Comparison of ENCODE assay signal across 1 cellular context in the genomic region with DNA sequence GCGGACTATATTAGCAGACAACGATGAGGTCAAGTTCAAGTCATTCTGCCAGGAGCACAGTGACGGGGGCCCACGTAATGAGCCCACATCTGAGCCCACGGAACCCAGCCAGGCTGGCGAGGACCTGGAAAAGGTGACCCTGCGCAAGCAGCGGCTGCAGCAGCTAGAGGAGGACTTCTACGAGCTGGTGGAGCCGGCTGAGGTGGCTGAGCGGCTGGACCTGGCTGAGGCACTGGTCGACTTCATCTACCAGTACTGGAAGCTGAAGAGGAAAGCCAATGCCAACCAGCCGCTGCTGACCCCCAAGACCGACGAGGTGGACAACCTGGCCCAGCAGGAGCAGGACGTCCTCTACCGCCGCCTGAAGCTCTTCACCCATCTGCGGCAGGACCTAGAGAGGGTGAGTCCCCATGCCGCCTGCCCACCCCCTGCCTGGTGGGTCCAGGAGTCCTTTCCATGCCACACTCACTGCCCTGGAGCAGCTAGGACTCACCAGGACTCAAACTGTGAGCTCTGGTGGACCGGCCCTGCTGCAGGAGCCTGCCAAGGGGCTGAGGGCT.
TF ChIP-seq lines count a peak whose summit lies in the region.

No MANE protein-coding gene starts in this region.

TF ChIP-seq in IMR-90, 13 proteins besides CTCF, POLR2A, EP300 and RAD21 (continued from another document):
- TF ChIP-seq SMC3 (IDR thresholded peaks at IDR 0.05; ENCODE audit: low read depth, low read length) (no peak), CEBPB (IDR thresholded peaks at IDR 0.05; ENCODE audit: low read depth, low read length) (no peak), MAFK (IDR thresholded peaks at IDR 0.05; ENCODE audit: low read depth, low read length) (no peak), RFX5 (IDR thresholded peaks at IDR 0.05; ENCODE audit: low read depth, low read length) (no peak), RCOR1 (IDR thresholded peaks at IDR 0.05; ENCODE audit: insufficient replicate concordance, low read length) (no peak), MAZ (IDR thresholded peaks at IDR 0.05; ENCODE audit: borderline replicate concordance, low read depth, low read length) (no peak), NFE2L2 (IDR thresholded peaks at IDR 0.05; ENCODE audit: low read depth, low read length) (no peak), FOS (IDR thresholded peaks at IDR 0.05; ENCODE audit: low read depth, low read length) (no peak)
- TF ChIP-seq, protein P1, sequence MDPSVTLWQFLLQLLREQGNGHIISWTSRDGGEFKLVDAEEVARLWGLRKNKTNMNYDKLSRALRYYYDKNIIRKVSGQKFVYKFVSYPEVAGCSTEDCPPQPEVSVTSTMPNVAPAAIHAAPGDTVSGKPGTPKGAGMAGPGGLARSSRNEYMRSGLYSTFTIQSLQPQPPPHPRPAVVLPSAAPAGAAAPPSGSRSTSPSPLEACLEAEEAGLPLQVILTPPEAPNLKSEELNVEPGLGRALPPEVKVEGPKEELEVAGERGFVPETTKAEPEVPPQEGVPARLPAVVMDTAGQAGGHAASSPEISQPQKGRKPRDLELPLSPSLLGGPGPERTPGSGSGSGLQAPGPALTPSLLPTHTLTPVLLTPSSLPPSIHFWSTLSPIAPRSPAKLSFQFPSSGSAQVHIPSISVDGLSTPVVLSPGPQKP (IDR thresholded peaks at IDR 0.05; ENCODE audit: borderline replicate concordance, low read depth, low read length), result no peak
- TF ChIP-seq, protein P2, sequence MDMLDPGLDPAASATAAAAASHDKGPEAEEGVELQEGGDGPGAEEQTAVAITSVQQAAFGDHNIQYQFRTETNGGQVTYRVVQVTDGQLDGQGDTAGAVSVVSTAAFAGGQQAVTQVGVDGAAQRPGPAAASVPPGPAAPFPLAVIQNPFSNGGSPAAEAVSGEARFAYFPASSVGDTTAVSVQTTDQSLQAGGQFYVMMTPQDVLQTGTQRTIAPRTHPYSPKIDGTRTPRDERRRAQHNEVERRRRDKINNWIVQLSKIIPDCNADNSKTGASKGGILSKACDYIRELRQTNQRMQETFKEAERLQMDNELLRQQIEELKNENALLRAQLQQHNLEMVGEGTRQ (IDR thresholded peaks at IDR 0.05; ENCODE audit: low read depth, low read length), result no peak
